ENCODE assay signal across 8 cellular contexts in genomic region chr5:132103969-132104391, GRCh38. TPM values are rescaled to one million over a fixed set of nuclear protein-coding genes. Genes with fewer than 3 reads are reported as not detected.
DNase-seq lines count a peak whose midpoint lies in the region; ATAC-seq and TF ChIP-seq lines count a peak whose summit lies in the region.

No MANE protein-coding gene starts in this region.

- POLR2A ChIA-PET in T-cell (lab: Charles Lee) = interaction anchor here in 1 of 2 donors (0.5 to 0.6 kb wide), 2 partner anchors 846 to 856 kb away, joined by 3 to 15 read pairs; no protein-coding TSS in a partner anchor

- H3K27ac Mint-ChIP-seq in T-cell (peak overlapping the region; percentile 85 to 88), neural progenitor cell (no peak overlapping the region)

- no peaks in the 10 kb centered on the region for H3K9me3 Mint-ChIP-seq in T-cell
- H3K9me3 Mint-ChIP-seq in neural progenitor cell = peaks cover 2% of the 10 kb centered on the region

- H3K4me3 Mint-ChIP-seq in T-cell (peak overlapping the region; percentile 2 to 55 (median 15)), neural progenitor cell (no peak overlapping the region)

- no peak overlapping the region for H3K9ac ChIP-seq in neural progenitor cell

- H3K27me3 ChIP-seq in neural progenitor cell (no peaks in the 10 kb centered on the region), prostate gland (replicated peaks; ENCODE audit: insufficient read depth) (no peaks in the 10 kb centered on the region)

- intact Hi-C loops in prostate gland (cut with DNase I) = no loop called here

- H3K4me2 ChIP-seq in neural progenitor cell = no peak overlapping the region

- H3K27ac ChIP-seq in skin epidermis (peak overlapping the region in 16 of 21 experiments; percentile 19 to 86 (median 55)), neural progenitor cell (no peak overlapping the region), prostate gland (no peak overlapping the region)

- no peaks in the 10 kb centered on the region for H3F3A ChIP-seq in neural progenitor cell (ENCODE audit: low read depth)

- H3K4me3 ChIP-seq in skin epidermis = no peak overlapping the region
- H3K4me3 ChIP-seq in neural progenitor cell = no peak overlapping the region
- H3K4me3 ChIP-seq in prostate gland = no peak overlapping the region

- H3K4me1 ChIP-seq in neural progenitor cell (no peaks in the 10 kb centered on the region), prostate gland (replicated peaks) (no peaks in the 10 kb centered on the region)

- H2AFZ ChIP-seq in neural progenitor cell (replicated peaks) = no peak overlapping the region

- H3K9me3 ChIP-seq in neural progenitor cell (ENCODE audit: low read depth) (no peaks in the 10 kb centered on the region), prostate gland (no peaks in the 10 kb centered on the region)

- 90% methylated on average over 6 of the region's 6 CpGs for WGBS in prostate gland

- CTCF ChIA-PET in T-cell (lab: Charles Lee) = interaction anchor here in 1 of 2 donors (1.1 kb wide), 1 partner anchor 33 kb away, joined by 4 read pairs; no protein-coding TSS in a partner anchor

- DNase-seq in NCI-H2029 (lab: John Stamatoyannopoulos, UW) = peak; percentile 40
- DNase-seq in NCI-H2029 treated with DMSO at 0.1 percent for 48 hours (lab: John Stamatoyannopoulos, UW) = no peak
- no peak for DNase-seq in T-cell
- DNase-seq in neural progenitor cell (ENCODE audit: low spot score) = no peak
- DNase-seq in prostate gland (ENCODE audit: low spot score) = no peak

- peaks cover 59 to 80% (median 70%) of the 10 kb centered on the region in 3 donors for H3K4me1 Mint-ChIP-seq in T-cell
- H3K4me1 Mint-ChIP-seq in neural progenitor cell = no peaks in the 10 kb centered on the region

- TF ChIP-seq CTCF in neural progenitor cell (IDR thresholded peaks at IDR 0.05) (no peak), prostate gland (IDR thresholded peaks at IDR 0.05) (no peak)

- H3K36me3 ChIP-seq in neural progenitor cell = no peaks in the 10 kb centered on the region
- H3K36me3 ChIP-seq in prostate gland = no peaks in the 10 kb centered on the region

- H4K20me1 ChIP-seq in neural progenitor cell (ENCODE audit: low read depth) = no peaks in the 10 kb centered on the region

- peak; percentile 2 for ATAC-seq in HG02884 (IDR thresholded peaks at IDR 0.05; ENCODE audit: unreplicated experiment)
- ATAC-seq in T-cell (replicated peaks in 1 of 4) = peak in 2 of 4 experiments; percentile 9 to 55
- no peak for ATAC-seq in HG03025 (IDR thresholded peaks at IDR 0.05; ENCODE audit: low FRiP score, unreplicated experiment)

- H3K27me3 Mint-ChIP-seq in T-cell (no peaks in the 10 kb centered on the region), neural progenitor cell (ENCODE audit: insufficient read depth, low read depth) (peaks cover 2% of the 10 kb centered on the region)

- no peaks in the 10 kb centered on the region for H3K79me2 ChIP-seq in neural progenitor cell (ENCODE audit: low read depth)

- TF ChIP-seq POLR2A in prostate gland (IDR thresholded peaks at IDR 0.05) = no peak

- H3K36me3 Mint-ChIP-seq in T-cell (no peaks in the 10 kb centered on the region), neural progenitor cell (no peaks in the 10 kb centered on the region)

RNA-seq across cellular contexts. Expression of gene CSF2, which starts 30.4 kb away (rescaled TPM):
- total RNA-seq in T-cell (under 1 TPM in 1 of 5 donors, not detected in 4; 0.89 TPM), neural progenitor cell (ENCODE audit: low replicate concordance) (not detected in 2 replicates), prostate gland (not detected)

RNA-seq across cellular contexts. Expression of gene IL3, which starts 43.5 kb away (rescaled TPM):
- total RNA-seq in T-cell (not detected), neural progenitor cell (ENCODE audit: low replicate concordance) (not detected in 2 replicates), prostate gland (not detected)

Comparison
In these comparisons a context has a peak if more than half of its experiments do, and no peak if none do; other contexts are left out.
1. H3K27ac ChIP-seq: peak in skin epidermis (16 of 21); none in neural progenitor cell (single experiment) and prostate gland (0 of 2).